ENCODE assay signal across 15 cellular contexts in genomic region chr20:635609-636338, GRCh38. TPM values are rescaled to one million over a fixed set of nuclear protein-coding genes. Genes with fewer than 3 reads are reported as not detected.
DNase-seq lines count a peak whose midpoint lies in the region; ATAC-seq and TF ChIP-seq lines count a peak whose summit lies in the region.
"Had no signal": no experiment of that assay in that cellular context is flagged by ENCODE, and none has a peak within 500 bp of the region (broad histone marks: within the 10 kb centered on the region; RNA-seq: fewer than 3 reads in every experiment).

No MANE protein-coding gene starts in this region.

- H3K36me3 Mint-ChIP-seq in glutamatergic neuron (ENCODE audit: unreplicated experiment), result no peaks in the 10 kb centered on the region

- no peak overlapping the region for H3K27ac ChIP-seq in heart right ventricle
- H3K27ac ChIP-seq: KMS-11, SK-N-MC had no signal

- peaks cover 0 to 5% (median 0%) of the 10 kb centered on the region in 9 donors for H3K4me1 ChIP-seq in heart right ventricle

- no peak overlapping the region for H3K4me3 ChIP-seq in heart right ventricle
- H3K4me3 ChIP-seq: GM12878, SK-N-MC had no signal

- DNase-seq in left ventricle myocardium superior (peak; percentile 35), heart right ventricle (no peak), RKO (ENCODE audit: low spot score) (peak; percentile 46), glutamatergic neuron (no peak), NCI-H2029 (lab: John Stamatoyannopoulos, UW) (no peak)
- DNase-seq: GDM1, MM.1S, NCI-H187, NCI-H446 treated with DMSO at 0.1 percent for 48 hours had no signal

- no peaks in the 10 kb centered on the region for H3K9me3 ChIP-seq in heart right ventricle

- TF ChIP-seq CTCF in heart right ventricle (IDR thresholded peaks at IDR 0.05) (no peak), glutamatergic neuron (IDR thresholded peaks at IDR 0.05; ENCODE audit: partially characterized antibody, unreplicated experiment) (no peak)

- intact Hi-C loops in left ventricle myocardium superior (cut with micrococcal nuclease) (no loop called here), heart right ventricle (cut with DNase I) (no loop called here)

- H3K9me3 Mint-ChIP-seq in glutamatergic neuron (ENCODE audit: unreplicated experiment), result peaks cover 6% of the 10 kb centered on the region

- no peak overlapping the region for H3K27ac Mint-ChIP-seq in glutamatergic neuron (ENCODE audit: unreplicated experiment)

- no peaks in the 10 kb centered on the region for H3K27me3 ChIP-seq in heart right ventricle

- H3K4me1 Mint-ChIP-seq in glutamatergic neuron (ENCODE audit: low read depth, unreplicated experiment), result peaks cover 29% of the 10 kb centered on the region

- no peaks in the 10 kb centered on the region for H3K36me3 ChIP-seq in heart right ventricle

- peaks cover 2% of the 10 kb centered on the region for H3K27me3 Mint-ChIP-seq in glutamatergic neuron (ENCODE audit: unreplicated experiment)

- ATAC-seq in left ventricle myocardium superior (peak; percentile 31), heart right ventricle (no peak), HG03342 (IDR thresholded peaks at IDR 0.05; ENCODE audit: unreplicated experiment) (no peak), HG03520 (IDR thresholded peaks at IDR 0.05; ENCODE audit: unreplicated experiment) (no peak)
- ATAC-seq: GM12878, Right ventricle myocardium inferior had no signal

- peak overlapping the region; percentile 22 for H3K4me3 Mint-ChIP-seq in glutamatergic neuron (ENCODE audit: unreplicated experiment)

- 62 to 65% methylated on average over 9 of the region's 9 CpGs for WGBS in heart right ventricle, 2 donors

RNA-seq across cellular contexts. Expression of gene SRXN1, which starts 17.2 kb away (rescaled TPM):
- total RNA-seq in left ventricle myocardium superior, result 34.6 TPM
- 10 to 100 TPM; 21.4 to 42.0 (median 30.9) TPM for total RNA-seq in heart right ventricle
- 10 to 100 TPM; 11.9 to 32.8 TPM for polyA plus RNA-seq in heart right ventricle
- 6.3 TPM for total RNA-seq in glutamatergic neuron (ENCODE audit: unreplicated experiment)

RNA-seq across cellular contexts. Expression of gene TCF15, which starts 25.7 kb away (rescaled TPM):
- 11.8 TPM for total RNA-seq in left ventricle myocardium superior
- total RNA-seq in heart right ventricle, result 10 to 100 TPM in 3 of 10 donors, 1 to 10 TPM in 7; 4.6 to 20.5 (median 7.9) TPM
- 10 to 100 TPM; 12.8 to 41.0 TPM for polyA plus RNA-seq in heart right ventricle
- 19.7 TPM for total RNA-seq in glutamatergic neuron (ENCODE audit: unreplicated experiment)
- total RNA-seq: GM12878 had no signal

RNA-seq across cellular contexts. Expression of gene SCRT2, which starts 39.8 kb away (rescaled TPM):
- total RNA-seq in left ventricle myocardium superior (not detected), heart right ventricle (not detected), glutamatergic neuron (ENCODE audit: unreplicated experiment) (28.0 TPM)
- not detected for polyA plus RNA-seq in heart right ventricle
- total RNA-seq: GM12878, Right ventricle myocardium inferior had no signal
- polyA plus RNA-seq: GM12878 had no signal

Comparison
In these comparisons a context has a peak if more than half of its experiments do, and no peak if none do; other contexts are left out.
1. DNase-seq: peak in left ventricle myocardium superior (single experiment) and RKO (single experiment); none in heart right ventricle (0 of 2), glutamatergic neuron (single experiment) and NCI-H2029 (single experiment).
2. RNA of gene SCRT2, which starts 39.8 kb away (total RNA-seq): 28.0 TPM in glutamatergic neuron (single experiment); not detected in left ventricle myocardium superior (single experiment) and not detected in heart right ventricle; every median in the first group is over 10 times any median in the second.